Comparison of ENCODE assay signal across 26 cellular contexts in genomic region chr11:4146070-4146764, GRCh38.
"Had no signal": no experiment of that assay in that cellular context is flagged by ENCODE, and none has a peak within 500 bp of the region (broad histone marks: within the 10 kb centered on the region; RNA-seq: fewer than 3 reads in every experiment).

No MANE protein-coding gene starts in this region.

- H3K4me1 Mint-ChIP-seq: activated CD4-positive, alpha-beta T cell treated with anti-CD3 and anti-CD28 coated beads for 36 hours; activated naive CD8-positive, alpha-beta T cell treated with anti-CD3 and anti-CD28 coated beads for 36 hours had no signal

- ATAC-seq: activated CD4-positive, alpha-beta T cell treated with anti-CD3 and anti-CD28 coated beads for 36 hours; activated CD8-positive, alpha-beta memory T cell treated with anti-CD3 and anti-CD28 coated beads, Interleukin-2, amount 10 ng/mL, durations not matched to agents 7 days and 5 days; activated CD8-positive, alpha-beta T cell treated with anti-CD3 and anti-CD28 coated beads, Interleukin-2, amount 10 ng/mL, durations not matched to agents 7 days and 5 days; body of pancreas; mucosa of descending colon; pancreas; psoas muscle had no signal

- H3K4me1 ChIP-seq: adrenal gland, body of pancreas, colonic mucosa, left ventricle myocardium inferior, pancreas, psoas muscle, tibial nerve had no signal

- H3K4me3 Mint-ChIP-seq: activated CD4-positive, alpha-beta T cell treated with anti-CD3 and anti-CD28 coated beads for 36 hours; activated CD8-positive, alpha-beta memory T cell treated with anti-CD3 and anti-CD28 coated beads, Interleukin-2, amount 10 ng/mL, durations not matched to agents 7 days and 5 days; activated CD8-positive, alpha-beta T cell treated with anti-CD3 and anti-CD28 coated beads, Interleukin-2, amount 10 ng/mL, durations not matched to agents 7 days and 5 days; activated naive CD8-positive, alpha-beta T cell treated with anti-CD3 and anti-CD28 coated beads for 36 hours; nephron progenitor cell had no signal

- H3K27ac Mint-ChIP-seq: activated CD4-positive, alpha-beta T cell treated with anti-CD3 and anti-CD28 coated beads for 36 hours; activated CD8-positive, alpha-beta memory T cell treated with anti-CD3 and anti-CD28 coated beads, Interleukin-2, amount 10 ng/mL, durations not matched to agents 7 days and 5 days; activated CD8-positive, alpha-beta T cell treated with anti-CD3 and anti-CD28 coated beads, Interleukin-2, amount 10 ng/mL, durations not matched to agents 7 days and 5 days; activated naive CD8-positive, alpha-beta T cell treated with anti-CD3 and anti-CD28 coated beads for 36 hours; nephron progenitor cell had no signal

- H3K9me3 ChIP-seq: adrenal gland, body of pancreas, colonic mucosa, mucosa of descending colon, pancreas, psoas muscle had no signal

- DNase-seq: activated CD4-positive, alpha-beta T cell treated with anti-CD3 and anti-CD28 coated beads for 36 hours; activated CD4-positive, CD25-positive, alpha-beta regulatory T cell; activated CD8-positive, alpha-beta memory T cell treated with anti-CD3 and anti-CD28 coated beads, Interleukin-2, amount 10 ng/mL, durations not matched to agents 7 days and 5 days; activated CD8-positive, alpha-beta T cell treated with anti-CD3 and anti-CD28 coated beads, Interleukin-2, amount 10 ng/mL, durations not matched to agents 7 days and 5 days; activated naive CD4-positive, alpha-beta T cell treated with Interleukin-2 at 50 U/mL for 16 hours; activated naive CD8-positive, alpha-beta T cell treated with anti-CD3 and anti-CD28 coated beads for 36 hours; activated T-cell treated with anti-CD3 and anti-CD28 coated beads, Interleukin-2, amount 50 U/mL, for 48 hours; adrenal gland; aorta; body of pancreas; cerebellar nuclear complex; colonic mucosa; effector CD8-positive, alpha-beta T cell; islet precursor cell; left ventricle myocardium inferior; mucosa of descending colon; nephron progenitor cell; nucleus accumbens; pancreas; psoas muscle; stimulated activated CD4-positive, alpha-beta T cell treated with anti-CD3 and anti-CD28 coated beads, Interleukin-1b, Interleukin-23, amount 100 ng/mL, for 48 hours; stimulated activated naive CD4-positive, alpha-beta T cell treated with Interleukin-2 at 50 U/mL for 16 hours; T1000 had no signal

- H3K36me3 ChIP-seq: adrenal gland, colonic mucosa, pancreas had no signal

- H3K9me3 Mint-ChIP-seq: activated naive CD8-positive, alpha-beta T cell treated with anti-CD3 and anti-CD28 coated beads for 36 hours had no signal

- H3K4me2 ChIP-seq: smooth muscle cell had no signal

- H3K27me3 Mint-ChIP-seq: activated CD4-positive, alpha-beta T cell treated with anti-CD3 and anti-CD28 coated beads for 36 hours; activated CD8-positive, alpha-beta memory T cell treated with anti-CD3 and anti-CD28 coated beads, Interleukin-2, amount 10 ng/mL, durations not matched to agents 7 days and 5 days; activated naive CD8-positive, alpha-beta T cell treated with anti-CD3 and anti-CD28 coated beads for 36 hours had no signal

- H3K4me3 ChIP-seq: adrenal gland, body of pancreas, colonic mucosa, left ventricle myocardium inferior, mucosa of descending colon, pancreas, psoas muscle, smooth muscle cell, tibial nerve had no signal

- H3K27ac ChIP-seq: adrenal gland, body of pancreas, colonic mucosa, epithelial cell of prostate, left ventricle myocardium inferior, pancreas, psoas muscle, tibial nerve had no signal

- H3K27me3 ChIP-seq: adrenal gland, body of pancreas, colonic mucosa, pancreas, tibial nerve had no signal
